In genomic region chr7:151068069-151068773, GRCh38 we compare ENCODE assay signal across 1 cellular context.
TF ChIP-seq lines count a peak whose summit lies in the region.

No MANE protein-coding gene starts in this region.

TF ChIP-seq in IMR-90, 13 proteins besides CTCF, POLR2A, EP300 and RAD21:
- no peak for TF ChIP-seq MAZ (IDR thresholded peaks at IDR 0.05; ENCODE audit: borderline replicate concordance, low read depth, low read length)
- no peak for TF ChIP-seq RCOR1 (IDR thresholded peaks at IDR 0.05; ENCODE audit: insufficient replicate concordance, low read length)
